In the genomic region with DNA sequence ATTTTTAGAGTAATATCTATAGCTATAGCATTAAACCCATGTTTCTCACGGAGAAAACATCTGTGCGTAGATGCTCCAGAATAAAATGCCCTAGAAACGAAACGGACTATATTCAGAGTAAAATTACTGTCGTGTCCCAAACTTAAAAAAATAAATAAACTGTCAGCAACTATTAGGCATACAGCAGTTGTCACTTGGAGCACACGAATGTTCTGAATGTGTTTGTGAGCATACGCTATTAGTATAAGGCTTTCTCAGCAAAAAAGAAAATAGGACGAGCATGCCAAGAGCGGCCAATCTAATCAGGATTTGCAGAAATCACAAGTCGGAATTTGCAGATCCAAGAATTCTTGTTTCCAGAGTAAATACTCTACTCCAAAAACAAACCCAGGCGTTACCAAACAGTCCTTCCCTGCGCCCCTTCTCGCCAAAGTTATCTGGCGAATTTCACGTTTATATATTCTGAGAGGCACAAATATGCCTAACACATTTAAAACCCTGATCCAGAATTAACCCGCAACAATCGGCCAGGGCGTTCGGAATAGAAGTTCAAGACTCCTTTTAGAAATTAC, we compare ENCODE assay signal across 8 cellular contexts. TPM values are rescaled to one million over a fixed set of nuclear protein-coding genes. Genes with fewer than 3 reads are reported as not detected.
A peak's percentile ranks its signal among the peaks of the same experiment; 100 is the strongest.
DNase-seq lines count a peak whose midpoint lies in the region; ATAC-seq, FAIRE-seq and TF ChIP-seq lines count a peak whose summit lies in the region.

No MANE protein-coding gene starts in this region.

- H4K20me1 ChIP-seq in KMS-11 (ENCODE audit: insufficient read depth): no peaks in the 10 kb centered on the region

- no peak for ATAC-seq in GM21786 (IDR thresholded peaks at IDR 0.05; ENCODE audit: unreplicated experiment)
- no peak for ATAC-seq in HG03457 (IDR thresholded peaks at IDR 0.05; ENCODE audit: unreplicated experiment)
- ATAC-seq in GM21381 (IDR thresholded peaks at IDR 0.05; ENCODE audit: unreplicated experiment): no peak

- H3K36me3 ChIP-seq in BJ (ENCODE audit: control insufficient read depth, insufficient read depth, low read length): no peaks in the 10 kb centered on the region
- no peaks in the 10 kb centered on the region for H3K36me3 ChIP-seq in KMS-11 (ENCODE audit: insufficient read depth)

- H3K4me1 ChIP-seq in KMS-11 (ENCODE audit: low read depth, poor library complexity, severe bottlenecking): peaks cover 6% of the 10 kb centered on the region

- POLR2A ChIA-PET in BJ (lab: Charles Lee): no interaction called here

- H3K9ac ChIP-seq in KMS-11: peak overlapping the region; percentile 27; the same call in 1 of the 2 replicates

- no peak for FAIRE-seq in frontal cortex (lab: Jason Lieb, UNC)

- H3K4me3 ChIP-seq in BJ (ENCODE audit: low read depth, low read length) (peak overlapping the region; percentile 75), KMS-11 (IDR thresholded peaks at IDR 0.05; ENCODE audit: insufficient read depth, low read depth, low read length) (no peak overlapping the region)

- no peak for TF ChIP-seq CTCF in BJ (IDR thresholded peaks at IDR 0.05; ENCODE audit: insufficient read depth, low read depth, low read length)
- no peak for TF ChIP-seq CTCF in KMS-11 (conservative IDR thresholded peaks at IDR 0.05; ENCODE audit: low read depth, low read length)

- H2AFZ ChIP-seq in KMS-11 (ENCODE audit: low read depth): peak overlapping the region; percentile 57; the same call in 1 of the 2 replicates

- no peaks in the 10 kb centered on the region for H3K79me2 ChIP-seq in KMS-11 (ENCODE audit: insufficient read depth, low read depth)

- H3K27me3 ChIP-seq in BJ (ENCODE audit: control insufficient read depth, insufficient read depth, low read length): no peaks in the 10 kb centered on the region
- no peaks in the 10 kb centered on the region for H3K27me3 ChIP-seq in KMS-11 (ENCODE audit: insufficient read depth, low read depth)

- H3K4me2 ChIP-seq in KMS-11: peak overlapping the region; percentile 34; the same call in 1 of the 2 replicates

- no peak overlapping the region for H3K27ac ChIP-seq in KMS-11
- H3K27ac ChIP-seq in cingulate gyrus (ENCODE audit: low read depth, low read length): peak overlapping the region; percentile 54

- no peak for DNase-seq in BJ (ENCODE audit: low read depth)
- DNase-seq in middle frontal gyrus (ENCODE audit: extremely low spot score, low spot score): peak; percentile 14
- DNase-seq in frontal cortex (ENCODE audit: low spot score in 2 of 2): no peak

- CTCF ChIA-PET in BJ (lab: Yijun Ruan, JAX): interaction anchor here (2.0 kb wide), 1 partner anchor 7 kb away, joined by 6 read pairs; no protein-coding TSS in a partner anchor

RNA-seq across cellular contexts. Expression of a gene that starts 0.8 kb away (rescaled TPM):
- polyA plus RNA-seq in BJ (2011; rRNA removed): 9.1 and 11.0 TPM in 2 replicates
- 9.9 and 13.7 TPM in 2 replicates for polyA minus RNA-seq in BJ (2011; rRNA and poly(A)+ RNA removed)
- total RNA-seq in frontal cortex: 6.1 TPM

RNA-seq across cellular contexts. Expression of a gene that starts 8.9 kb away (rescaled TPM):
- polyA plus RNA-seq in BJ (2011; rRNA removed): 81.8 and 112 TPM in 2 replicates
- 72.4 and 85.0 TPM in 2 replicates for polyA minus RNA-seq in BJ (2011; rRNA and poly(A)+ RNA removed)
- 84.8 TPM for total RNA-seq in frontal cortex
